ENCODE assay signal across 2 cellular contexts in the genomic region with DNA sequence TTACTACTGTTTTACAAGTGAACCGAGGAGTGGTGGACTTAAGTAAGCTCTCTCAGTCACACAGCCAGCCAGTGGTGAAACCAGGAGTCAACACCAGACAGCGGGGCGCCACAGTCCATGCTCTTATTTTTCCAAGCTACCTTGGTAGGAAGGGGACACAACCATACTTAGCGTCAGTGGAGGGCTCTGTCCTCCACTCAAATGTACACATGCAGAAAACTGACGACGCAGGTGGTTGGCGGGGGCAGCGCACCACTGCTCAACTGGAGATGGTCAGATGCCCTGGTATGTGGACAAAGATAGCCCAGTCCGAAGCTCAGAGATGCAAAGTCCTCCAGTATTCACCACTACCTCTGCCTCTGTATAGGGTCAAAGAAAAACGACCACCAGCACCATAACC.
TF ChIP-seq lines count a peak whose summit lies in the region.

No MANE protein-coding gene starts in this region.

TF ChIP-seq in SK-N-SH, 30 proteins besides CTCF, POLR2A, EP300 and RAD21 (continued from another document):
- TF ChIP-seq RXRA (IDR thresholded peaks at IDR 0.05; ENCODE audit: borderline replicate concordance, low read depth) = no peak
- TF ChIP-seq, protein P1, sequence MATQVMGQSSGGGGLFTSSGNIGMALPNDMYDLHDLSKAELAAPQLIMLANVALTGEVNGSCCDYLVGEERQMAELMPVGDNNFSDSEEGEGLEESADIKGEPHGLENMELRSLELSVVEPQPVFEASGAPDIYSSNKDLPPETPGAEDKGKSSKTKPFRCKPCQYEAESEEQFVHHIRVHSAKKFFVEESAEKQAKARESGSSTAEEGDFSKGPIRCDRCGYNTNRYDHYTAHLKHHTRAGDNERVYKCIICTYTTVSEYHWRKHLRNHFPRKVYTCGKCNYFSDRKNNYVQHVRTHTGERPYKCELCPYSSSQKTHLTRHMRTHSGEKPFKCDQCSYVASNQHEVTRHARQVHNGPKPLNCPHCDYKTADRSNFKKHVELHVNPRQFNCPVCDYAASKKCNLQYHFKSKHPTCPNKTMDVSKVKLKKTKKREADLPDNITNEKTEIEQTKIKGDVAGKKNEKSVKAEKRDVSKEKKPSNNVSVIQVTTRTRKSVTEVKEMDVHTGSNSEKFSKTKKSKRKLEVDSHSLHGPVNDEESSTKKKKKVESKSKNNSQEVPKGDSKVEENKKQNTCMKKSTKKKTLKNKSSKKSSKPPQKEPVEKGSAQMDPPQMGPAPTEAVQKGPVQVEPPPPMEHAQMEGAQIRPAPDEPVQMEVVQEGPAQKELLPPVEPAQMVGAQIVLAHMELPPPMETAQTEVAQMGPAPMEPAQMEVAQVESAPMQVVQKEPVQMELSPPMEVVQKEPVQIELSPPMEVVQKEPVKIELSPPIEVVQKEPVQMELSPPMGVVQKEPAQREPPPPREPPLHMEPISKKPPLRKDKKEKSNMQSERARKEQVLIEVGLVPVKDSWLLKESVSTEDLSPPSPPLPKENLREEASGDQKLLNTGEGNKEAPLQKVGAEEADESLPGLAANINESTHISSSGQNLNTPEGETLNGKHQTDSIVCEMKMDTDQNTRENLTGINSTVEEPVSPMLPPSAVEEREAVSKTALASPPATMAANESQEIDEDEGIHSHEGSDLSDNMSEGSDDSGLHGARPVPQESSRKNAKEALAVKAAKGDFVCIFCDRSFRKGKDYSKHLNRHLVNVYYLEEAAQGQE (IDR thresholded peaks at IDR 0.05; ENCODE audit: low read depth, low read length) = no peak
- no peak for TF ChIP-seq TCF12 (IDR thresholded peaks at IDR 0.05)
- TF ChIP-seq RFX5 (IDR thresholded peaks at IDR 0.05; ENCODE audit: low read length) = no peak
- TF ChIP-seq RCOR1 (IDR thresholded peaks at IDR 0.05; ENCODE audit: low read length) = no peak
- TF ChIP-seq, protein P2, sequence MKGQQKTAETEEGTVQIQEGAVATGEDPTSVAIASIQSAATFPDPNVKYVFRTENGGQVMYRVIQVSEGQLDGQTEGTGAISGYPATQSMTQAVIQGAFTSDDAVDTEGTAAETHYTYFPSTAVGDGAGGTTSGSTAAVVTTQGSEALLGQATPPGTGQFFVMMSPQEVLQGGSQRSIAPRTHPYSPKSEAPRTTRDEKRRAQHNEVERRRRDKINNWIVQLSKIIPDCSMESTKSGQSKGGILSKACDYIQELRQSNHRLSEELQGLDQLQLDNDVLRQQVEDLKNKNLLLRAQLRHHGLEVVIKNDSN (IDR thresholded peaks at IDR 0.05; ENCODE audit: borderline replicate concordance, low read depth) = no peak
- TF ChIP-seq, protein P3, sequence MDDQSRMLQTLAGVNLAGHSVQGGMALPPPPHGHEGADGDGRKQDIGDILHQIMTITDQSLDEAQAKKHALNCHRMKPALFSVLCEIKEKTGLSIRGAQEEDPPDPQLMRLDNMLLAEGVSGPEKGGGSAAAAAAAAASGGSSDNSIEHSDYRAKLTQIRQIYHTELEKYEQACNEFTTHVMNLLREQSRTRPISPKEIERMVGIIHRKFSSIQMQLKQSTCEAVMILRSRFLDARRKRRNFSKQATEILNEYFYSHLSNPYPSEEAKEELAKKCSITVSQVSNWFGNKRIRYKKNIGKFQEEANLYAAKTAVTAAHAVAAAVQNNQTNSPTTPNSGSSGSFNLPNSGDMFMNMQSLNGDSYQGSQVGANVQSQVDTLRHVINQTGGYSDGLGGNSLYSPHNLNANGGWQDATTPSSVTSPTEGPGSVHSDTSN (IDR thresholded peaks at IDR 0.05) = no peak

TF ChIP-seq in SK-N-SH treated with all-trans-retinoic acid at 6 μM for 48 hours, 23 proteins besides CTCF, POLR2A, EP300 and RAD21 (continued from another document):
- TF ChIP-seq ZNF565 (CRISPR knock-in tag; conservative IDR thresholded peaks at IDR 0.05; ENCODE audit: low read depth) (no peak), ISL1 (CRISPR knock-in tag; IDR thresholded peaks at IDR 0.05) (no peak)
- TF ChIP-seq, protein P4, sequence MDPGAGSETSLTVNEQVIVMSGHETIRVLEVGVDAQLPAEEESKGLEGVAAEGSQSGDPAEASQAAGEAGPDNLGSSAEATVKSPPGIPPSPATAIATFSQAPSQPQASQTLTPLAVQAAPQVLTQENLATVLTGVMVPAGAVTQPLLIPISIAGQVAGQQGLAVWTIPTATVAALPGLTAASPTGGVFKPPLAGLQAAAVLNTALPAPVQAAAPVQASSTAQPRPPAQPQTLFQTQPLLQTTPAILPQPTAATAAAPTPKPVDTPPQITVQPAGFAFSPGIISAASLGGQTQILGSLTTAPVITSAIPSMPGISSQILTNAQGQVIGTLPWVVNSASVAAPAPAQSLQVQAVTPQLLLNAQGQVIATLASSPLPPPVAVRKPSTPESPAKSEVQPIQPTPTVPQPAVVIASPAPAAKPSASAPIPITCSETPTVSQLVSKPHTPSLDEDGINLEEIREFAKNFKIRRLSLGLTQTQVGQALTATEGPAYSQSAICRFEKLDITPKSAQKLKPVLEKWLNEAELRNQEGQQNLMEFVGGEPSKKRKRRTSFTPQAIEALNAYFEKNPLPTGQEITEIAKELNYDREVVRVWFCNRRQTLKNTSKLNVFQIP (CRISPR knock-in tag; IDR thresholded peaks at IDR 0.05; ENCODE audit: borderline replicate concordance, low read depth) = no peak
- TF ChIP-seq, protein P5, sequence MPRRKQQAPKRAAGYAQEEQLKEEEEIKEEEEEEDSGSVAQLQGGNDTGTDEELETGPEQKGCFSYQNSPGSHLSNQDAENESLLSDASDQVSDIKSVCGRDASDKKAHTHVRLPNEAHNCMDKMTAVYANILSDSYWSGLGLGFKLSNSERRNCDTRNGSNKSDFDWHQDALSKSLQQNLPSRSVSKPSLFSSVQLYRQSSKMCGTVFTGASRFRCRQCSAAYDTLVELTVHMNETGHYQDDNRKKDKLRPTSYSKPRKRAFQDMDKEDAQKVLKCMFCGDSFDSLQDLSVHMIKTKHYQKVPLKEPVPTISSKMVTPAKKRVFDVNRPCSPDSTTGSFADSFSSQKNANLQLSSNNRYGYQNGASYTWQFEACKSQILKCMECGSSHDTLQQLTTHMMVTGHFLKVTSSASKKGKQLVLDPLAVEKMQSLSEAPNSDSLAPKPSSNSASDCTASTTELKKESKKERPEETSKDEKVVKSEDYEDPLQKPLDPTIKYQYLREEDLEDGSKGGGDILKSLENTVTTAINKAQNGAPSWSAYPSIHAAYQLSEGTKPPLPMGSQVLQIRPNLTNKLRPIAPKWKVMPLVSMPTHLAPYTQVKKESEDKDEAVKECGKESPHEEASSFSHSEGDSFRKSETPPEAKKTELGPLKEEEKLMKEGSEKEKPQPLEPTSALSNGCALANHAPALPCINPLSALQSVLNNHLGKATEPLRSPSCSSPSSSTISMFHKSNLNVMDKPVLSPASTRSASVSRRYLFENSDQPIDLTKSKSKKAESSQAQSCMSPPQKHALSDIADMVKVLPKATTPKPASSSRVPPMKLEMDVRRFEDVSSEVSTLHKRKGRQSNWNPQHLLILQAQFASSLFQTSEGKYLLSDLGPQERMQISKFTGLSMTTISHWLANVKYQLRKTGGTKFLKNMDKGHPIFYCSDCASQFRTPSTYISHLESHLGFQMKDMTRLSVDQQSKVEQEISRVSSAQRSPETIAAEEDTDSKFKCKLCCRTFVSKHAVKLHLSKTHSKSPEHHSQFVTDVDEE (CRISPR knock-in tag; IDR thresholded peaks at IDR 0.05) = no peak
